24 cellular contexts compared by ENCODE assay signal in genomic region chr17:72135546-72136325, GRCh38. TPM values are rescaled to one million over a fixed set of nuclear protein-coding genes. Genes with fewer than 3 reads are reported as not detected.
DNase-seq lines count a peak whose midpoint lies in the region; TF ChIP-seq lines count a peak whose summit lies in the region.
"Had no signal": no experiment of that assay in that cellular context is flagged by ENCODE, and none has a peak within 500 bp of the region (broad histone marks: within the 10 kb centered on the region; RNA-seq: fewer than 3 reads in every experiment).

No MANE protein-coding gene starts in this region.

- DNase-seq in Calu3: no peak
- peak; percentile 53 for DNase-seq in LHCN-M2 (ENCODE audit: low read depth)
- peak; percentile 25 for DNase-seq in endodermal cell
- DNase-seq in mesenchymal stem cell: no peak
- no peak for DNase-seq in midbrain (lab: John Stamatoyannopoulos, UW)
- no peak for DNase-seq in SHP77 (lab: John Stamatoyannopoulos, UW)
- DNase-seq in glutamatergic neuron: no peak
- no peak for DNase-seq in T-helper 1 cell
- DNase-seq: activated CD4-positive, alpha-beta T cell treated with anti-CD3 and anti-CD28 coated beads for 36 hours; activated naive CD4-positive, alpha-beta T cell treated with Interleukin-2 at 50 U/mL for 16 hours; activated T-cell treated with anti-CD3 and anti-CD28 coated beads, Interleukin-2, amount 50 U/mL, for 4 hours; central memory CD4-positive, alpha-beta T cell; DMS153; KBM-7; left colon; NCI-H774; nephron progenitor cell; SHP77 treated with DMSO at 0.1 percent for 48 hours; spleen; stimulated activated CD4-positive, alpha-beta T cell treated with anti-CD3 and anti-CD28 coated beads, Interleukin-4, amount 100 ng/mL, for 1 hour; stimulated activated naive CD4-positive, alpha-beta T cell treated with Interleukin-2 at 50 U/mL for 16 hours; T-cell had no signal

- CTCF ChIA-PET in Calu3 (lab: Charles Lee): interaction anchor here (0.5 to 1.4 kb wide), 4 partner anchors 9 to 251 kb away, joined by 3 to 4 read pairs (median 3); no protein-coding TSS in a partner anchor

- H3K9ac ChIP-seq in endodermal cell (ENCODE audit: extremely low read depth, low read length, poor library complexity, severe bottlenecking) (no peak overlapping the region), mesenchymal stem cell (ENCODE audit: low read length) (no peak overlapping the region)

- H3K4ac ChIP-seq in mesenchymal stem cell (ENCODE audit: low read depth in 1 of 2, low read length in 2 of 2): no peak overlapping the region

- H3K36me3 ChIP-seq in endodermal cell (ENCODE audit: control insufficient read depth, insufficient read depth, low read length): no peaks in the 10 kb centered on the region
- H3K36me3 ChIP-seq in mesenchymal stem cell (ENCODE audit: control insufficient read depth in 1 of 2, insufficient read depth in 2 of 2, low read depth in 1 of 2, low read length in 2 of 2): no peaks in the 10 kb centered on the region
- H3K36me3 ChIP-seq: spleen had no signal

- no peak overlapping the region for H2AFZ ChIP-seq in mesenchymal stem cell (ENCODE audit: low read depth, low read length)

- H2BK12ac ChIP-seq in mesenchymal stem cell (ENCODE audit: low read length in 2 of 2): no peak overlapping the region

- H3K4me3 Mint-ChIP-seq in Calu3 (ENCODE audit: low read depth, unreplicated experiment) (peak overlapping the region; percentile 8), endodermal cell (no peak overlapping the region), glutamatergic neuron (ENCODE audit: unreplicated experiment) (no peak overlapping the region)
- H3K4me3 Mint-ChIP-seq: activated CD4-positive, alpha-beta T cell treated with anti-CD3 and anti-CD28 coated beads for 36 hours; activated T-cell treated with anti-CD3 and anti-CD28 coated beads, Interleukin-2, amount 50 U/mL, for 4 hours; nephron progenitor cell; T-cell had no signal

- H3K23ac ChIP-seq in mesenchymal stem cell (ENCODE audit: low read length in 2 of 2): no peak overlapping the region

- no peak overlapping the region for H4K91ac ChIP-seq in mesenchymal stem cell (ENCODE audit: low read length)

- H3K27me3 Mint-ChIP-seq in Calu3 (ENCODE audit: unreplicated experiment) (no peaks in the 10 kb centered on the region), endodermal cell (ENCODE audit: insufficient read depth) (peaks cover 52% of the 10 kb centered on the region), glutamatergic neuron (ENCODE audit: unreplicated experiment) (no peaks in the 10 kb centered on the region)

- H4K8ac ChIP-seq in mesenchymal stem cell (ENCODE audit: low read length): no peak overlapping the region

- H3K36me3 Mint-ChIP-seq in Calu3 (ENCODE audit: insufficient read depth, unreplicated experiment) (no peaks in the 10 kb centered on the region), endodermal cell (ENCODE audit: low read depth) (no peaks in the 10 kb centered on the region), glutamatergic neuron (ENCODE audit: unreplicated experiment) (peaks cover 4% of the 10 kb centered on the region)
- H3K36me3 Mint-ChIP-seq: T-cell had no signal

- WGBS in endodermal cell (ENCODE audit: insufficient coverage in 1 of 2, insufficient read length in 1 of 2), 2 experiments: 93 to 100% methylated on average over 4 to 5 of the region's 5 CpGs
- 92% methylated on average over 5 of the region's 5 CpGs for WGBS in mesenchymal stem cell

- no peak overlapping the region for H2BK5ac ChIP-seq in mesenchymal stem cell (ENCODE audit: low read depth, low read length, poor library complexity, severe bottlenecking)

- H3K9me3 ChIP-seq in endodermal cell (ENCODE audit: control insufficient read depth, low read length) (no peaks in the 10 kb centered on the region), mesenchymal stem cell (ENCODE audit: control insufficient read depth, low read length) (no peaks in the 10 kb centered on the region)

- H3K27ac ChIP-seq in endodermal cell (ENCODE audit: low read depth, low read length) (no peak overlapping the region), mesenchymal stem cell (ENCODE audit: low read length, poor library complexity, severe bottlenecking) (no peak overlapping the region)
- H3K27ac ChIP-seq: spleen had no signal

- H3K4me1 ChIP-seq in endodermal cell (ENCODE audit: control insufficient read depth, insufficient read depth, low read length): peaks cover 5% of the 10 kb centered on the region
- peaks cover 5% of the 10 kb centered on the region for H3K4me1 ChIP-seq in mesenchymal stem cell (ENCODE audit: control insufficient read depth, insufficient read depth, low read depth, low read length)
- H3K4me1 ChIP-seq: spleen had no signal

- no peak overlapping the region for H3K4me2 ChIP-seq in mesenchymal stem cell (ENCODE audit: low read length, poor library complexity, severe bottlenecking)

- no peak overlapping the region for H2BK15ac ChIP-seq in mesenchymal stem cell (ENCODE audit: low read depth, poor library complexity, severe bottlenecking)

- TF ChIP-seq CTCF in Calu3 (IDR thresholded peaks at IDR 0.05; ENCODE audit: unreplicated experiment) (no peak), endodermal cell (conservative IDR thresholded peaks at IDR 0.05) (no peak), glutamatergic neuron (IDR thresholded peaks at IDR 0.05; ENCODE audit: partially characterized antibody, unreplicated experiment) (no peak)

- no TSS peak for BruUV-seq in Calu3 (replicated peaks; lab: Mats Ljungman, UMichigan)

- intact Hi-C loops in Calu3 (cut with micrococcal nuclease; ENCODE audit: unreplicated experiment): no loop called here

- H3K4me1 Mint-ChIP-seq in Calu3 (ENCODE audit: low read depth, unreplicated experiment) (peaks cover 39% of the 10 kb centered on the region), endodermal cell (peaks cover 17% of the 10 kb centered on the region), glutamatergic neuron (ENCODE audit: low read depth, unreplicated experiment) (peaks cover 14% of the 10 kb centered on the region)
- H3K4me1 Mint-ChIP-seq: activated CD4-positive, alpha-beta T cell treated with anti-CD3 and anti-CD28 coated beads for 36 hours; T-cell had no signal

- H2AK5ac ChIP-seq in mesenchymal stem cell (ENCODE audit: low read length, severe bottlenecking): peak overlapping the region; percentile 23

- H3K14ac ChIP-seq in mesenchymal stem cell (ENCODE audit: low read length in 2 of 2): no peak overlapping the region

- no peaks in the 10 kb centered on the region for H3K79me1 ChIP-seq in mesenchymal stem cell (replicated peaks; ENCODE audit: low read length, poor library complexity, severe bottlenecking)

- peak overlapping the region; percentile 22 for H3K27ac Mint-ChIP-seq in Calu3 (ENCODE audit: unreplicated experiment)
- no peak overlapping the region for H3K27ac Mint-ChIP-seq in endodermal cell
- H3K27ac Mint-ChIP-seq in glutamatergic neuron (ENCODE audit: unreplicated experiment): no peak overlapping the region
- H3K27ac Mint-ChIP-seq: activated CD4-positive, alpha-beta T cell treated with anti-CD3 and anti-CD28 coated beads for 36 hours; nephron progenitor cell; T-cell had no signal

- no peak overlapping the region for H2BK120ac ChIP-seq in mesenchymal stem cell (ENCODE audit: low read depth, low read length)

- H3K4me3 ChIP-seq in endodermal cell (ENCODE audit: low read length): no peak overlapping the region
- no peak overlapping the region for H3K4me3 ChIP-seq in mesenchymal stem cell (ENCODE audit: insufficient read depth in 1 of 2, low read depth in 1 of 2, low read length in 2 of 2)
- H3K4me3 ChIP-seq: spleen had no signal

- H3K9me3 Mint-ChIP-seq in Calu3 (ENCODE audit: low read depth, unreplicated experiment): no peaks in the 10 kb centered on the region
- no peaks in the 10 kb centered on the region for H3K9me3 Mint-ChIP-seq in endodermal cell
- H3K9me3 Mint-ChIP-seq in glutamatergic neuron (ENCODE audit: unreplicated experiment): peaks cover 6% of the 10 kb centered on the region
- H3K9me3 Mint-ChIP-seq: nephron progenitor cell had no signal

- H3K27me3 ChIP-seq in endodermal cell (ENCODE audit: control insufficient read depth, insufficient read depth, low read length, poor library complexity, severe bottlenecking) (peaks cover 23% of the 10 kb centered on the region), mesenchymal stem cell (ENCODE audit: control insufficient read depth in 1 of 2, insufficient read depth in 1 of 2, low read length in 2 of 2) (no peaks in the 10 kb centered on the region)

- no peak overlapping the region for H3K18ac ChIP-seq in mesenchymal stem cell (ENCODE audit: low read depth in 1 of 2, low read length in 2 of 2)

RNA-seq across cellular contexts. Expression of gene SOX9, which starts 14.9 kb away (rescaled TPM):
- 173 and 210 TPM in 2 replicates for total RNA-seq in Calu3 (2022)
- total RNA-seq in LHCN-M2 (2014; rRNA removed): 8.0 and 11.3 TPM in 2 replicates
- 1.4 TPM for polyA plus RNA-seq in LHCN-M2 (2012)
- total RNA-seq in endodermal cell: 1 to 10 TPM in 1 of 2 donors, under 1 TPM in 1; 0.46 to 1.3 TPM
- polyA plus RNA-seq in endodermal cell (2013, experiment 1 of 2): 35.3 TPM
- polyA plus RNA-seq in endodermal cell (2013, experiment 2 of 2): 32.2 TPM
- 7.6 TPM for polyA plus RNA-seq in mesenchymal stem cell (2013, experiment 1 of 2)
- 7.2 TPM for polyA plus RNA-seq in mesenchymal stem cell (2013, experiment 2 of 2)
- total RNA-seq in glutamatergic neuron (ENCODE audit: unreplicated experiment): 1.6 TPM
- total RNA-seq: activated CD4-positive, alpha-beta T cell treated with anti-CD3 and anti-CD28 coated beads for 36 hours; activated CD8-positive, alpha-beta memory T cell treated with anti-CD3 and anti-CD28 coated beads for 36 hours; OCI-LY7 had no signal

Comparison
In these comparisons a context has a peak if more than half of its experiments do, and no peak if none do; other contexts are left out.
1. DNase-seq: peak in LHCN-M2 (single experiment) and endodermal cell (single experiment); none in Calu3 (single experiment), mesenchymal stem cell (single experiment), midbrain (single experiment), SHP77 (0 of 2), glutamatergic neuron (single experiment) and T-helper 1 cell (0 of 5).
2. RNA of gene SOX9, which starts 14.9 kb away (total RNA-seq): 173 to 210 TPM in Calu3; 8.0 to 11.3 TPM in LHCN-M2, 1.6 TPM in glutamatergic neuron (single experiment) and 0.46 to 1.3 TPM in endodermal cell; every median in the first group is over 10 times any median in the second.